Comparison of ENCODE assay signal across 22 cellular contexts in the genomic region with DNA sequence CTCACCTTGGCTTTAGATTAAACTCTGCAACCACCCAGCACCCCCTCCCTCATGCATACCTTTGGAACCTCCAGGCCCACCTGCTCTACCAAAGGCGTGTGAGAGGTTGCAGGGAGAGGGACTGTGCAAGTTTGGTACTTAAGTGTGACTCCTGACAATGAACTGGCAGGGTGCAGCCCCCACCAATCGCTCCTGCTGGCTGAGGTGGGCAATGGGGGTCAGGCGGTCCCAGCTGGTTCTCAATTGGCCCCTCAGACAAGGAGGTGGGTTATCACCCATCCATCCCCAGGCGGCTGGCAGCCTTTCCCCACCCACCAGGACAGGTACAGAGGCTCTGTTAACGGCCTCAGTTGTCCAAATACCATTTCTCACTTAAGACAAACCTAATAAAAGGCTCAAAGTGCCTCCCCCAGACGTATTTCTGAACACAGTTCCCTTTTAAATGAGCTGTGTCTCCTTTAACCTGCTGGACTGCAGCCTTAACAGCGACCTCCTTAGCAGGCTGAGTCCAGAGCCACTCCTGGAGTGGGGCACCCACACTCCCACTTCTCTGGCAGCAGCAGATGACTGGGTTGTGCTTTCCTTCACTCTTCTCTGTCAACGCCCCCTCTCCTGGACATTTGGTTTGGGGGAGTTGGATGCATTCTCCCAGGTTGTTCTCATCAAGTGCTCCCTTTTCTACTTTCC.
"Had no signal": no experiment of that assay in that cellular context is flagged by ENCODE, and none has a peak within 500 bp of the region (broad histone marks: within the 10 kb centered on the region; RNA-seq: fewer than 3 reads in every experiment).

No MANE protein-coding gene starts in this region.

- H3K4me3 ChIP-seq: cardiac muscle cell, gastroesophageal sphincter, heart left ventricle, tibial nerve had no signal

- ATAC-seq: gastroesophageal sphincter; heart left ventricle; stimulated activated effector memory CD8-positive, alpha-beta T cell treated with anti-CD3 and anti-CD28 coated beads, Interleukin-12 subunit alpha, Interleukin-12 subunit beta, amount 100 ng/mL, for 72 hours; stimulated activated naive CD8-positive, alpha-beta T cell treated with anti-CD3 and anti-CD28 coated beads, Interleukin-15, amount 100 ng/mL, for 72 hours had no signal

- H3K9me3 ChIP-seq: gastroesophageal sphincter, heart left ventricle, tibial nerve had no signal

- H3K27ac Mint-ChIP-seq: activated naive CD8-positive, alpha-beta T cell treated with anti-CD3 and anti-CD28 coated beads, Interleukin-2, amount 10 ng/mL, durations not matched to agents 7 days and 5 days; activated T-helper 2 cell treated with anti-CD3 and anti-CD28 coated beads, Interferon-gamma antibody, Interleukin-2, Interleukin-4, amounts not matched to agents 10 μg/mL and 5 μg/mL and 100 μg/mL, durations not matched to agents 14 hours and 24 hours and 36 hours; endodermal cell; memory B cell; naive B cell; stimulated activated effector memory CD8-positive, alpha-beta T cell treated with anti-CD3 and anti-CD28 coated beads, Interleukin-12 subunit alpha, Interleukin-12 subunit beta, amount 100 ng/mL, for 72 hours had no signal

- H3K4me3 Mint-ChIP-seq: activated naive CD8-positive, alpha-beta T cell treated with anti-CD3 and anti-CD28 coated beads, Interleukin-2, amount 10 ng/mL, durations not matched to agents 7 days and 5 days; endodermal cell; memory B cell; stimulated activated effector memory CD8-positive, alpha-beta T cell treated with anti-CD3 and anti-CD28 coated beads, Interleukin-12 subunit alpha, Interleukin-12 subunit beta, amount 100 ng/mL, for 72 hours; stimulated activated naive CD8-positive, alpha-beta T cell treated with anti-CD3 and anti-CD28 coated beads, Interleukin-15, amount 100 ng/mL, for 72 hours had no signal

- H3K4me1 ChIP-seq: gastroesophageal sphincter, parathyroid adenoma had no signal

- H3K27me3 ChIP-seq: cardiac muscle cell, gastroesophageal sphincter, heart left ventricle, tibial nerve had no signal

- H3K36me3 Mint-ChIP-seq: activated naive CD8-positive, alpha-beta T cell treated with anti-CD3 and anti-CD28 coated beads, Interleukin-2, amount 10 ng/mL, durations not matched to agents 7 days and 5 days; memory B cell; naive B cell; stimulated activated effector memory CD8-positive, alpha-beta T cell treated with anti-CD3 and anti-CD28 coated beads, Interleukin-12 subunit alpha, Interleukin-12 subunit beta, amount 100 ng/mL, for 72 hours had no signal

- H3K9me3 Mint-ChIP-seq: activated naive CD8-positive, alpha-beta T cell treated with anti-CD3 and anti-CD28 coated beads, Interleukin-2, amount 10 ng/mL, durations not matched to agents 7 days and 5 days; activated T-helper 2 cell treated with anti-CD3 and anti-CD28 coated beads, Interferon-gamma antibody, Interleukin-2, Interleukin-4, amounts not matched to agents 10 μg/mL and 5 μg/mL and 100 μg/mL, durations not matched to agents 14 hours and 24 hours and 36 hours; endodermal cell; memory B cell; stimulated activated effector memory CD8-positive, alpha-beta T cell treated with anti-CD3 and anti-CD28 coated beads, Interleukin-12 subunit alpha, Interleukin-12 subunit beta, amount 100 ng/mL, for 72 hours; stimulated activated naive CD8-positive, alpha-beta T cell treated with anti-CD3 and anti-CD28 coated beads, Interleukin-15, amount 100 ng/mL, for 72 hours had no signal

- H3K27ac ChIP-seq: cardiac muscle cell, gastroesophageal sphincter, parathyroid adenoma, tibial nerve had no signal

- H3K4me1 Mint-ChIP-seq: activated naive CD8-positive, alpha-beta T cell treated with anti-CD3 and anti-CD28 coated beads, Interleukin-2, amount 10 ng/mL, durations not matched to agents 7 days and 5 days; memory B cell; naive B cell; stimulated activated effector memory CD8-positive, alpha-beta T cell treated with anti-CD3 and anti-CD28 coated beads, Interleukin-12 subunit alpha, Interleukin-12 subunit beta, amount 100 ng/mL, for 72 hours; stimulated activated naive CD8-positive, alpha-beta T cell treated with anti-CD3 and anti-CD28 coated beads, Interleukin-15, amount 100 ng/mL, for 72 hours had no signal

- H3K36me3 ChIP-seq: cardiac muscle cell, gastroesophageal sphincter, heart left ventricle, tibial nerve had no signal

- DNase-seq: activated CD4-positive, alpha-beta T cell treated with anti-CD3 and anti-CD28 coated beads for 1 hour; activated CD4-positive, alpha-beta T cell treated with anti-CD3 and anti-CD28 coated beads, Interleukin-2, amount 50 U/mL, for 1 hour; activated naive CD4-positive, alpha-beta T cell treated with Interleukin-2 at 50 U/mL for 16 hours; activated naive CD8-positive, alpha-beta T cell treated with anti-CD3 and anti-CD28 coated beads, Interleukin-2, amount 10 ng/mL, durations not matched to agents 7 days and 5 days; activated T-cell treated with anti-CD3 and anti-CD28 coated beads, Interleukin-2, amount 50 U/mL, for 1 hour; amniotic stem cell; cortex of kidney; endodermal cell; heart left ventricle; islet precursor cell; left cardiac atrium; naive B cell; stimulated activated CD4-positive, alpha-beta T cell treated with anti-CD3 and anti-CD28 coated beads, Interleukin-1b, Interleukin-23, amount 100 ng/mL, for 48 hours; stimulated activated naive CD8-positive, alpha-beta T cell treated with anti-CD3 and anti-CD28 coated beads, Interleukin-15, amount 100 ng/mL, for 72 hours; T-helper 9 cell had no signal
